ENCODE assay signal across 1 cellular context in the genomic region with DNA sequence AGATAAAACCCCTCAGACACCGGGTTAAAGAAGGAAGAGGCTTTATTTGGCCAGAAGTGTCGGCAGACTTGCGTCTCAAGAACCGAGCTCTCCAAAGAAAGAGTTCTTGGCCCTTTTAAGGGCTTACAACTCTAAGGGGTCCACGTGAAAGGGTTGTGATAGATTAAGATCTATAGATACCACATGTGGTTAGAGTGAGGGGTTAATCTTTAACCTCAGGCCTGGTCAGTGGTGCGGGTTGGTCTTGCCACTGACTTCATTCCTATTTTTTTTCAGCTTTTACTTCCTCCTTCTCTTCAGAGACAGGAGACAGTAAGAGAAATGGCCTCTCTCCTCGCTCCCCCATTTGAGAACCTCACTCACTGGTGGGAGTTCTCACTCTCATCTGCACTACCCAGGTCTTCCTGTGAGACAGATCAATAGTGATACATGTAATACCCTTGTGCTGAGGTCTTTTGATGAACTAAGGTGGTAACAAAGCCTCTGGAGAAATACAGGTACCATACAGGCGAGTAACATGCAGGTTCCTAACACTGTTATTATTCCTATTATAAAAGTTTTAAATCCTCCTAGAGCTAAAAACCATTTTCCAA.
TF ChIP-seq lines count a peak whose summit lies in the region.

No MANE protein-coding gene starts in this region.

TF ChIP-seq in GM23338, 12 proteins besides CTCF, POLR2A, EP300 and RAD21 (continued from another document):
- no peak for TF ChIP-seq REST (IDR thresholded peaks at IDR 0.05; ENCODE audit: unreplicated experiment)
- TF ChIP-seq POLR2AphosphoS5 (IDR thresholded peaks at IDR 0.05; ENCODE audit: low read depth), result no peak
- TF ChIP-seq EZH2phosphoT487 (IDR thresholded peaks at IDR 0.05; ENCODE audit: unreplicated experiment), result no peak
- TF ChIP-seq ZNF331 (CRISPR knock-in tag; IDR thresholded peaks at IDR 0.05; ENCODE audit: low read depth), result no peak
- TF ChIP-seq NANOG (IDR thresholded peaks at IDR 0.05; ENCODE audit: borderline replicate concordance), result no peak
- TF ChIP-seq CREB1 (CRISPR knock-in tag; IDR thresholded peaks at IDR 0.05; ENCODE audit: low read depth), result no peak
- TF ChIP-seq, protein P1, sequence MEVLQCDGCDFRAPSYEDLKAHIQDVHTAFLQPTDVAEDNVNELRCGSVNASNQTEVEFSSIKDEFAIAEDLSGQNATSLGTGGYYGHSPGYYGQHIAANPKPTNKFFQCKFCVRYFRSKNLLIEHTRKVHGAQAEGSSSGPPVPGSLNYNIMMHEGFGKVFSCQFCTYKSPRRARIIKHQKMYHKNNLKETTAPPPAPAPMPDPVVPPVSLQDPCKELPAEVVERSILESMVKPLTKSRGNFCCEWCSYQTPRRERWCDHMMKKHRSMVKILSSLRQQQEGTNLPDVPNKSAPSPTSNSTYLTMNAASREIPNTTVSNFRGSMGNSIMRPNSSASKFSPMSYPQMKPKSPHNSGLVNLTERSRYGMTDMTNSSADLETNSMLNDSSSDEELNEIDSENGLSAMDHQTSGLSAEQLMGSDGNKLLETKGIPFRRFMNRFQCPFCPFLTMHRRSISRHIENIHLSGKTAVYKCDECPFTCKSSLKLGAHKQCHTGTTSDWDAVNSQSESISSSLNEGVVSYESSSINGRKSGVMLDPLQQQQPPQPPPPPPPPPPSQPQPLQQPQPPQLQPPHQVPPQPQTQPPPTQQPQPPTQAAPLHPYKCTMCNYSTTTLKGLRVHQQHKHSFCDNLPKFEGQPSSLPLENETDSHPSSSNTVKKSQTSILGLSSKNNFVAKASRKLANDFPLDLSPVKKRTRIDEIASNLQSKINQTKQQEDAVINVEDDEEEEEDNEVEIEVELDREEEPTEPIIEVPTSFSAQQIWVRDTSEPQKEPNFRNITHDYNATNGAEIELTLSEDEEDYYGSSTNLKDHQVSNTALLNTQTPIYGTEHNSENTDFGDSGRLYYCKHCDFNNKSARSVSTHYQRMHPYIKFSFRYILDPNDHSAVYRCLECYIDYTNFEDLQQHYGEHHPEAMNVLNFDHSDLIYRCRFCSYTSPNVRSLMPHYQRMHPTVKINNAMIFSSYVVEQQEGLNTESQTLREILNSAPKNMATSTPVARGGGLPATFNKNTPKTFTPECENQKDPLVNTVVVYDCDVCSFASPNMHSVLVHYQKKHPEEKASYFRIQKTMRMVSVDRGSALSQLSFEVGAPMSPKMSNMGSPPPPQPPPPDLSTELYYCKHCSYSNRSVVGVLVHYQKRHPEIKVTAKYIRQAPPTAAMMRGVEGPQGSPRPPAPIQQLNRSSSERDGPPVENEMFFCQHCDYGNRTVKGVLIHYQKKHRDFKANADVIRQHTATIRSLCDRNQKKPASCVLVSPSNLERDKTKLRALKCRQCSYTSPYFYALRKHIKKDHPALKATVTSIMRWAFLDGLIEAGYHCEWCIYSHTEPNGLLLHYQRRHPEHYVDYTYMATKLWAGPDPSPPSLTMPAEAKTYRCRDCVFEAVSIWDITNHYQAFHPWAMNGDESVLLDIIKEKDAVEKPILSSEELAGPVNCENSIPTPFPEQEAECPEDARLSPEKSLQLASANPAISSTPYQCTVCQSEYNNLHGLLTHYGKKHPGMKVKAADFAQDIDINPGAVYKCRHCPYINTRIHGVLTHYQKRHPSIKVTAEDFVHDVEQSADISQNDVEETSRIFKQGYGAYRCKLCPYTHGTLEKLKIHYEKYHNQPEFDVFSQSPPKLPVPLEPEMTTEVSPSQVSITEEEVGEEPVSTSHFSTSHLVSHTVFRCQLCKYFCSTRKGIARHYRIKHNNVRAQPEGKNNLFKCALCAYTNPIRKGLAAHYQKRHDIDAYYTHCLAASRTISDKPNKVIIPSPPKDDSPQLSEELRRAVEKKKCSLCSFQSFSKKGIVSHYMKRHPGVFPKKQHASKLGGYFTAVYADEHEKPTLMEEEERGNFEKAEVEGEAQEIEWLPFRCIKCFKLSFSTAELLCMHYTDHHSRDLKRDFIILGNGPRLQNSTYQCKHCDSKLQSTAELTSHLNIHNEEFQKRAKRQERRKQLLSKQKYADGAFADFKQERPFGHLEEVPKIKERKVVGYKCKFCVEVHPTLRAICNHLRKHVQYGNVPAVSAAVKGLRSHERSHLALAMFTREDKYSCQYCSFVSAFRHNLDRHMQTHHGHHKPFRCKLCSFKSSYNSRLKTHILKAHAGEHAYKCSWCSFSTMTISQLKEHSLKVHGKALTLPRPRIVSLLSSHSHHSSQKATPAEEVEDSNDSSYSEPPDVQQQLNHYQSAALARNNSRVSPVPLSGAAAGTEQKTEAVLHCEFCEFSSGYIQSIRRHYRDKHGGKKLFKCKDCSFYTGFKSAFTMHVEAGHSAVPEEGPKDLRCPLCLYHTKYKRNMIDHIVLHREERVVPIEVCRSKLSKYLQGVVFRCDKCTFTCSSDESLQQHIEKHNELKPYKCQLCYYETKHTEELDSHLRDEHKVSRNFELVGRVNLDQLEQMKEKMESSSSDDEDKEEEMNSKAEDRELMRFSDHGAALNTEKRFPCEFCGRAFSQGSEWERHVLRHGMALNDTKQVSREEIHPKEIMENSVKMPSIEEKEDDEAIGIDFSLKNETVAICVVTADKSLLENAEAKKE (CRISPR knock-in tag; IDR thresholded peaks at IDR 0.05), result no peak
